In the genomic region with DNA sequence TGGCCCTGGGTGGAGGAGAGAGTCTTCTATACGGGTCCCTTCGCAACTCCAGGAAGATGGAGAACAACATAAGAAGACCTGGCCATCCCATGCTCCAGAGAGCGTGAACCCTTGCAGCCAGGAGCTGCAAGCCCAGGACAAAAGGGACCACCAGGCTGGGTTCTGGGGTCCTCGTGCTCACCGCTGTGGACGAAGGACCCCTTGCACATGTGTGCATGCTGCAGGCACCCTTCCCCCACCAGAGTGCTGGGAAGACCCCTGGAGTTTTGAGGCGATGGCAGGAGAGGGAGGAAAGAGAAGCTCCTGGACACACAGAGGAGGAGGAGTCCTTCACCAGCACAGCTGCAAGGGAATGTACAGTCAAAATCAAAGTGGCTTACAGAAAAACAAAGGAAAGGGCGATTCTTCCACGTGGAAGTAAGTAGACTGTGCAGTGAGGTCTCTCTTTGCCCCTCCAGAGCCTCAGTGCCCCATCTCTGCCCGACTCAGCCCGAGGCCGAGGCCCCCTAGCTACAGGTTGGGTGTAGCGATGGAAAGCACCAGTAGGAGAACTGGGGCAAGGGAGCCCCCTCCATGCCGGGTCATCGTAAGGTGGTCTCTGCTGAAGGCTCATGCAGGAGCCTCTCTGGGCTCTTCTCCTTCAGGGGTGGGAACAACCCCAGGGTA, we compare ENCODE assay signal across 10 cellular contexts. TPM values are rescaled to one million over a fixed set of nuclear protein-coding genes. Genes with fewer than 3 reads are reported as not detected.
DNase-seq lines count a peak whose midpoint lies in the region; ATAC-seq and TF ChIP-seq lines count a peak whose summit lies in the region.
"Had no signal": no experiment of that assay in that cellular context is flagged by ENCODE, and none has a peak within 500 bp of the region (broad histone marks: within the 10 kb centered on the region; RNA-seq: fewer than 3 reads in every experiment).

No MANE protein-coding gene starts in this region.

- DNase-seq in endothelial cell (ENCODE audit: low spot score) (no peak), posterior vena cava (ENCODE audit: low spot score) (peak; percentile 41), KG1 (lab: John Stamatoyannopoulos, UW) (no peak), HAP-1 (ENCODE audit: low spot score in 2 of 2) (no peak), transverse colon (no peak)
- DNase-seq: activated CD8-positive, alpha-beta memory T cell treated with anti-CD3 and anti-CD28 coated beads, Interleukin-2, amount 10 ng/mL, durations not matched to agents 7 days and 5 days had no signal

- no peaks in the 10 kb centered on the region for H3K27me3 ChIP-seq in Loucy (ENCODE audit: insufficient read depth, low read length, poor library complexity, severe bottlenecking)
- no peaks in the 10 kb centered on the region for H3K27me3 ChIP-seq in HAP-1 (ENCODE audit: low read depth)
- no peaks in the 10 kb centered on the region for H3K27me3 ChIP-seq in transverse colon
- H3K27me3 ChIP-seq: ascending aorta had no signal

- no peaks in the 10 kb centered on the region for H3K9me3 Mint-ChIP-seq in endothelial cell (ENCODE audit: unreplicated experiment)

- TF ChIP-seq EP300 in transverse colon (IDR thresholded peaks at IDR 0.05; ENCODE audit: low read depth) = no peak

- TF ChIP-seq POLR2A in transverse colon (IDR thresholded peaks at IDR 0.05) = no peak

- TF ChIP-seq CTCF in Loucy (conservative IDR thresholded peaks at IDR 0.05; ENCODE audit: low read length) (peak; percentile 57), endothelial cell (IDR thresholded peaks at IDR 0.05; ENCODE audit: unreplicated experiment) (no peak), transverse colon (IDR thresholded peaks at IDR 0.05) (no peak)

- intact Hi-C loops in posterior vena cava (cut with DNase I) (no loop called here), transverse colon (cut with DNase I; ENCODE audit: low total_unique reads) (no loop called here)

- no peak overlapping the region for H3K4me3 Mint-ChIP-seq in endothelial cell (ENCODE audit: unreplicated experiment)
- H3K4me3 Mint-ChIP-seq: activated CD8-positive, alpha-beta memory T cell treated with anti-CD3 and anti-CD28 coated beads, Interleukin-2, amount 10 ng/mL, durations not matched to agents 7 days and 5 days had no signal

- no peak overlapping the region for H3K27ac ChIP-seq in transverse colon
- H3K27ac ChIP-seq: ascending aorta had no signal

- H3K4me2 ChIP-seq in Loucy (ENCODE audit: low read depth, low read length, poor library complexity, severe bottlenecking) = peak overlapping the region; percentile 44

- H3K79me2 ChIP-seq in Loucy (ENCODE audit: insufficient read depth, low read length) = no peaks in the 10 kb centered on the region

- H3K36me3 ChIP-seq in ES-I3 (ENCODE audit: insufficient read depth, low read length) = no peaks in the 10 kb centered on the region
- no peaks in the 10 kb centered on the region for H3K36me3 ChIP-seq in Loucy (ENCODE audit: insufficient read depth, low read length)
- H3K36me3 ChIP-seq in HAP-1 (replicated peaks) = no peaks in the 10 kb centered on the region
- no peaks in the 10 kb centered on the region for H3K36me3 ChIP-seq in transverse colon
- H3K36me3 ChIP-seq: ascending aorta had no signal

- H3K4me1 ChIP-seq in ES-I3 (ENCODE audit: insufficient read depth, low read length) = peaks cover 32% of the 10 kb centered on the region
- peaks cover 14% of the 10 kb centered on the region for H3K4me1 ChIP-seq in Loucy (ENCODE audit: insufficient read depth, low read length, poor library complexity, severe bottlenecking)
- H3K4me1 ChIP-seq in HAP-1 = peaks cover 5% of the 10 kb centered on the region
- H3K4me1 ChIP-seq in transverse colon = peaks cover 5 to 32% (median 12%) of the 10 kb centered on the region in 4 donors
- H3K4me1 ChIP-seq: ascending aorta had no signal

- peak overlapping the region; percentile 52 for H3K9ac ChIP-seq in ES-I3 (ENCODE audit: low read depth, low read length)
- H3K9ac ChIP-seq in Loucy (ENCODE audit: low read depth, low read length, poor library complexity, severe bottlenecking) = no peak overlapping the region

- no peaks in the 10 kb centered on the region for H3F3A ChIP-seq in Loucy (ENCODE audit: low read depth)

- H3K9me2 ChIP-seq in Loucy (replicated peaks; ENCODE audit: low read depth, low read length) = no peaks in the 10 kb centered on the region

- peak overlapping the region; percentile 72 for H2AFZ ChIP-seq in Loucy (ENCODE audit: low read length)

- H3K9me3 ChIP-seq in ES-I3 (ENCODE audit: control insufficient read depth, insufficient read depth, low read length) = no peaks in the 10 kb centered on the region
- no peaks in the 10 kb centered on the region for H3K9me3 ChIP-seq in Loucy (ENCODE audit: insufficient read depth, low read depth, low read length)
- H3K9me3 ChIP-seq in HAP-1 = no peaks in the 10 kb centered on the region
- H3K9me3 ChIP-seq in transverse colon = no peaks in the 10 kb centered on the region
- H3K9me3 ChIP-seq: ascending aorta had no signal

- in situ Hi-C loops in HAP-1 (cut with MboI; ENCODE audit: low sequenced_read_pairs) (no loop called here), transverse colon (cut with MboI; ENCODE audit: low pct_ligation_motif_present in 1 of 4, low pct_unique_long_range_greater_than_20kb in 1 of 4, low sequenced_read_pairs in 3 of 4) (no loop called here)

- H3K4me3 ChIP-seq in Loucy (ENCODE audit: low read length, poor library complexity, severe bottlenecking) (peak overlapping the region; percentile 26), HAP-1 (no peak overlapping the region), transverse colon (no peak overlapping the region)
- H3K4me3 ChIP-seq: ascending aorta had no signal

- H3K27ac Mint-ChIP-seq in endothelial cell (ENCODE audit: unreplicated experiment) = peak overlapping the region; percentile 78
- H3K27ac Mint-ChIP-seq: activated CD8-positive, alpha-beta memory T cell treated with anti-CD3 and anti-CD28 coated beads, Interleukin-2, amount 10 ng/mL, durations not matched to agents 7 days and 5 days had no signal

- H4K20me1 ChIP-seq in Loucy (ENCODE audit: insufficient read depth, low read length, poor library complexity, severe bottlenecking) = no peaks in the 10 kb centered on the region

- peaks cover 45% of the 10 kb centered on the region for H3K4me1 Mint-ChIP-seq in endothelial cell (ENCODE audit: unreplicated experiment)

- H3K27me3 Mint-ChIP-seq in endothelial cell (ENCODE audit: unreplicated experiment) = no peaks in the 10 kb centered on the region

- no peaks in the 10 kb centered on the region for H3K36me3 Mint-ChIP-seq in endothelial cell (ENCODE audit: low read depth, unreplicated experiment)
- H3K36me3 Mint-ChIP-seq: activated CD8-positive, alpha-beta memory T cell treated with anti-CD3 and anti-CD28 coated beads, Interleukin-2, amount 10 ng/mL, durations not matched to agents 7 days and 5 days had no signal

- 45 to 78% methylated on average over 8 to 9 of the region's 15 CpGs for WGBS in transverse colon (ENCODE audit: low coverage in 1 of 2), 2 donors

- no peak for ATAC-seq in HG02970 (IDR thresholded peaks at IDR 0.05; ENCODE audit: low FRiP score, unreplicated experiment)
- ATAC-seq: activated CD8-positive, alpha-beta memory T cell treated with anti-CD3 and anti-CD28 coated beads, Interleukin-2, amount 10 ng/mL, durations not matched to agents 7 days and 5 days had no signal

RNA-seq across cellular contexts. Expression of a gene that starts 51.3 kb away (rescaled TPM):
- total RNA-seq in endothelial cell (ENCODE audit: unreplicated experiment) (9.1 TPM), posterior vena cava (under 1 TPM in 1 of 2 donors, not detected in 1; 0.56 TPM), transverse colon (1 to 10 TPM in 1 of 4 donors, under 1 TPM in 2, not detected in 1; 0.41 to 8.4 (median 0.79) TPM)
- total RNA-seq: ascending aorta had no signal
